Comparison of ENCODE assay signal across 8 cellular contexts in the genomic region with DNA sequence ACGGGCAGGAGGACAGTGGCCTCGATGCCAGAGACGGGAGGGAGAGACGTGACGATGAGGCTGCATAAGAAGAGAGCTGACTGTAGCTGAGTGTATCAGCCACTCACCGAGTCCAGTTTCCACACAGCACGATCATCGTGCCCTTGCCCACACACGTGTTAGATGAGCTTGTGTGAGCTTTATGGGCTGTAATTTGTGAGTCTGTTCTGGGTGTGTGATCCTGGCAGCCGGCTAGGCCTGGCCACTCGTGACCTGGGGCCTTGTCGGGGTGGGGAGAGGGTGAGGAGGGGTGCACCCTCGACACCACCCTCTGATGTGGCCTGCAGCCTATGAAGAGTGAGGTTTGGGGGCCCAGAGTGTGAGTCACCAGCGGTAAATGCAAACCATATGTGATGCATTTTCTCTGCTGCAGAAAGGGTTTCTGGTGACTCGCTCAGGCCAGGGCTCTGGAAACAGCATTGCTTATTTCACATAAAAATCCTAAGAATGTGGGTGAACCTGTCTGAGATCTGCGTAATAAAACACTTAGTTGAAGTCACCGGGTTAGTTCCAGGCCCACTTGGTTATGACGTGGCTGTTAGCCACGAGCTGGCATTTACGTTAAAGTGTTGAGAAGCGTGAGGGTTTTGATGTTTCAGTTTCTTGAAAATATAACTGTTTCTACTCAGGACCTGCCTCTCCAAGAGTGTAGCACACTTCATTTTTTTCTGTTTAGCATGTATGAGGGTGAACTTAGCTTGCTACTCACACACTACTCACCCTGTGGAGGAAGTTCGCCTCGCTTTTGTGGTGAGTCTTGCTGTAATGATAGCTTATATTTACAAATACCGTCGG. TPM values are rescaled to one million over a fixed set of nuclear protein-coding genes. Genes with fewer than 3 reads are reported as not detected.
DNase-seq lines count a peak whose midpoint lies in the region; ATAC-seq and TF ChIP-seq lines count a peak whose summit lies in the region.

No MANE protein-coding gene starts in this region.

- TF ChIP-seq POLR2A in HCT116 (IDR thresholded peaks at IDR 0.05; ENCODE audit: borderline replicate concordance, extremely low read depth, insufficient read depth, insufficient read length), result no peak

- POLR2A ChIA-PET in HCT116 (lab: Charles Lee), result no interaction called here

- H3K4me3 ChIP-seq in HCT116 (replicated peaks in 1 of 2; ENCODE audit: low read depth in 1 of 2, low read length in 2 of 2) (peak overlapping the region; percentile 5 to 18; a peak in 1 of 4 replicates), colonic mucosa (no peak overlapping the region), mucosa of rectum (ENCODE audit: low read length in 2 of 2) (peak overlapping the region in 1 of 2 donors; percentile 33), subcutaneous abdominal adipose tissue (ENCODE audit: low read depth in 1 of 5, low read length in 5 of 5) (peak overlapping the region; percentile 15 to 81 (median 34))

- H3K9ac ChIP-seq in HCT116 (ENCODE audit: low read length) (peak overlapping the region; percentile 47), colonic mucosa (ENCODE audit: low read depth in 2 of 2, low read length in 2 of 2) (peak overlapping the region; percentile 16 to 75), mucosa of rectum (ENCODE audit: low read depth in 1 of 2, low read length in 2 of 2) (peak overlapping the region; percentile 29 to 45), subcutaneous abdominal adipose tissue (ENCODE audit: low read length in 5 of 5) (peak overlapping the region in 3 of 5 donors; percentile 44 to 78 (median 45))

- in situ Hi-C loops in G401 (cut with HindIII; ENCODE audit: low sequenced_read_pairs), result no loop called here

- intact Hi-C loops in HCT116 (cut with micrococcal nuclease), result no loop called here
- intact Hi-C loops in colonic mucosa (cut with DNase I), result no loop called here

- no peak overlapping the region for H2AFZ ChIP-seq in HCT116 (ENCODE audit: low read depth, low read length, poor library complexity, severe bottlenecking)

- no peak for TF ChIP-seq RAD21 in HCT116 (IDR thresholded peaks at IDR 0.05; ENCODE audit: low read depth)

- peak overlapping the region; percentile 67 for H3K4me2 ChIP-seq in HCT116 (ENCODE audit: low read length)

- H4K20me1 ChIP-seq in HCT116 (ENCODE audit: insufficient read depth), result peaks cover 11% of the 10 kb centered on the region; the same call in 1 of the 2 replicates

- H3K27me3 ChIP-seq in HCT116 (ENCODE audit: insufficient read depth, low read length) (no peaks in the 10 kb centered on the region), colonic mucosa (peaks cover 8% of the 10 kb centered on the region), mucosa of rectum (ENCODE audit: control insufficient read depth in 2 of 2, insufficient read depth in 2 of 2, low read length in 2 of 2) (no peaks in the 10 kb centered on the region), subcutaneous abdominal adipose tissue (ENCODE audit: control insufficient read depth in 5 of 5, insufficient read depth in 4 of 5, low read length in 5 of 5) (peaks cover 0 to 4% (median 0%) of the 10 kb centered on the region in 5 donors)

- H3K79me2 ChIP-seq in HCT116 (ENCODE audit: insufficient read depth, low read length), result peaks cover 79% of the 10 kb centered on the region

- DNase-seq in HCT116 (ENCODE audit: low read depth, low spot score), result no peak
- DNase-seq in colonic mucosa, result peak; percentile 58
- no peak for DNase-seq in G401 (ENCODE audit: low spot score)
- no peak for DNase-seq in UCSD-AML1 (lab: John Stamatoyannopoulos, UW; ENCODE audit: unreplicated experiment)

- peak; percentile 18; the same call in 1 of the 2 replicates for ATAC-seq in HCT116
- no peak for ATAC-seq in HG03139 (IDR thresholded peaks at IDR 0.05; ENCODE audit: unreplicated experiment)

- no peak for TF ChIP-seq CTCF in HCT116 (IDR thresholded peaks at IDR 0.05 in 2 of 3, conservative IDR thresholded peaks at IDR 0.05 in 1 of 3; ENCODE audit: borderline replicate concordance in 1 of 3, insufficient read depth in 1 of 3, low read depth in 2 of 3, low read length in 2 of 3)
- TF ChIP-seq CTCF in VCaP (conservative IDR thresholded peaks at IDR 0.05), result no peak
- no peak for TF ChIP-seq CTCF in colonic mucosa (IDR thresholded peaks at IDR 0.05)

- no peaks in the 10 kb centered on the region for H3K9me3 ChIP-seq in HCT116 (ENCODE audit: control insufficient read depth in 1 of 2, insufficient read depth in 1 of 2, low read depth in 1 of 2, low read length in 2 of 2)
- no peaks in the 10 kb centered on the region for H3K9me3 ChIP-seq in colonic mucosa
- no peaks in the 10 kb centered on the region for H3K9me3 ChIP-seq in mucosa of rectum (ENCODE audit: control insufficient read depth in 2 of 2, low read length in 2 of 2)
- no peaks in the 10 kb centered on the region for H3K9me3 ChIP-seq in subcutaneous abdominal adipose tissue (ENCODE audit: control insufficient read depth in 5 of 5, low read length in 5 of 5)

- peak overlapping the region; percentile 67 for H3K27ac ChIP-seq in HCT116 (ENCODE audit: low read depth, low read length)
- H3K27ac ChIP-seq in VCaP, result peak overlapping the region; percentile 42; the same call in 1 of the 2 replicates
- peak overlapping the region; percentile 28 for H3K27ac ChIP-seq in colonic mucosa
- H3K27ac ChIP-seq in mucosa of rectum (ENCODE audit: low read depth in 2 of 2, low read length in 2 of 2), result peak overlapping the region; percentile 32 to 89
- H3K27ac ChIP-seq in subcutaneous abdominal adipose tissue (ENCODE audit: low read depth, low read length), result peak overlapping the region; percentile 86

- RAD21 ChIA-PET in HCT116 (lab: Charles Lee; ENCODE audit: low non-redundant PET in 1 of 2, low total read pairs in 2 of 2, uncharacterized antibody in 2 of 2, unreplicated experiment in 2 of 2), result no interaction called here

- no TSS peak for BruUV-seq in HCT116 (replicated peaks; lab: Mats Ljungman, UMichigan)

- CTCF ChIA-PET in HCT116 (lab: Charles Lee), result no interaction called here

- peaks cover 9 to 16% of the 10 kb centered on the region in 2 experiments; a peak in 3 of 4 replicates for H3K36me3 ChIP-seq in HCT116 (ENCODE audit: control insufficient read depth in 1 of 2, insufficient read depth in 2 of 2, low read length in 2 of 2)
- peaks cover 6% of the 10 kb centered on the region for H3K36me3 ChIP-seq in colonic mucosa
- peaks cover 17 to 24% of the 10 kb centered on the region in 2 donors for H3K36me3 ChIP-seq in mucosa of rectum (ENCODE audit: control insufficient read depth in 2 of 2, insufficient read depth in 2 of 2, low read length in 2 of 2)
- peaks cover 0 to 44% (median 23%) of the 10 kb centered on the region in 5 donors for H3K36me3 ChIP-seq in subcutaneous abdominal adipose tissue (ENCODE audit: control insufficient read depth in 5 of 5, insufficient read depth in 5 of 5, low read length in 5 of 5)

- peaks cover 29 to 43% of the 10 kb centered on the region in 2 experiments for H3K4me1 ChIP-seq in HCT116 (ENCODE audit: control insufficient read depth in 1 of 2, insufficient read depth in 2 of 2, low read length in 2 of 2)
- peaks cover 36% of the 10 kb centered on the region for H3K4me1 ChIP-seq in colonic mucosa
- H3K4me1 ChIP-seq in mucosa of rectum (ENCODE audit: control insufficient read depth in 2 of 2, insufficient read depth in 2 of 2, low read length in 2 of 2), result peaks cover 56 to 58% of the 10 kb centered on the region in 2 donors
- H3K4me1 ChIP-seq in subcutaneous abdominal adipose tissue (ENCODE audit: control insufficient read depth in 5 of 5, insufficient read depth in 5 of 5, low read length in 5 of 5), result peaks cover 8 to 83% (median 76%) of the 10 kb centered on the region in 5 donors

- H3K9me2 ChIP-seq in HCT116 (ENCODE audit: insufficient read depth), result no peaks in the 10 kb centered on the region

TF ChIP-seq in HCT116, 20 proteins besides CTCF, POLR2A, EP300 and RAD21:
- TF ChIP-seq ZNF274 (IDR thresholded peaks at IDR 0.05; ENCODE audit: low read depth, low read length) (no peak), POLR2AphosphoS5 (IDR thresholded peaks at IDR 0.05; ENCODE audit: low read depth, low read length) (peak; percentile 27; the same call in 1 of the 2 replicates), JUND (IDR thresholded peaks at IDR 0.05) (no peak), TCF7L2 (IDR thresholded peaks at IDR 0.05; ENCODE audit: borderline replicate concordance, extremely low read depth, insufficient read depth, insufficient read length) (no peak)
TF ChIP-seq in HCT116: peak in this region for 1.

RNA-seq across cellular contexts. Expression of a gene that starts 4.2 kb away (rescaled TPM):
- total RNA-seq in HCT116 (2021; ENCODE audit: unreplicated experiment) (58.7 TPM), colonic mucosa (10 to 100 TPM; 84.2 to 87.2 TPM)
- polyA plus RNA-seq in HCT116 (2012), result 89.0 and 104 TPM in 2 replicates
- total RNA-seq in G401 (2014; rRNA removed; shearing (Covaris generic)), result 27.8 and 31.9 TPM in 2 replicates

Comparison
In these comparisons a context has a peak if more than half of its experiments do, and no peak if none do; other contexts are left out.
1. H3K27ac ChIP-seq: peak in every context shown above with its lines; median percentile 86 in subcutaneous abdominal adipose tissue; 67 in HCT116; 60 in mucosa of rectum; 42 in VCaP; 28 in colonic mucosa.